10 cellular contexts compared by ENCODE assay signal in the genomic region with DNA sequence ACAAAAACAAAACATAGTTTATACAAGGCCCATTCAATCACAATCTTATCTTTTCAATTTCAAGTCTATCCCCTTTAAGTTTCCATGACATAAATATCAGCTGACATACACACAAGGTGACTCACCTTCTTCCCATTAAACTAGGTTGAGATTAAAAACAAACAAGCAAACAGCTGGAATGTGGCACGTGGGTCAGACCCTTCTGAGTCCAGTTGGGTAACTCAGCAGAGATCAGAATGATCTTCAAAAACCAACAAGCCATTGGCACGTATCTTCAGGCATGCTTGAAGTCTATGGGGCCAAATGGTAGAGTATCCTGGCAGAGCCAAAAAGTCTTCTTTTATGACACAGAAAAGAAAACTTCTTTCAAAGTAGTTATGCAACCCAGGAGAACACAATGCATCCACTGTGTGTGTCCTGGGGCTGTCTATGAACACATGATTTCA.
DNase-seq lines count a peak whose midpoint lies in the region; ATAC-seq, FAIRE-seq and TF ChIP-seq lines count a peak whose summit lies in the region.
"Had no signal": no experiment of that assay in that cellular context is flagged by ENCODE, and none has a peak within 500 bp of the region (broad histone marks: within the 10 kb centered on the region; RNA-seq: fewer than 3 reads in every experiment).

No MANE protein-coding gene starts in this region.

- no peaks in the 10 kb centered on the region for H3K9me3 ChIP-seq in GM23248 (ENCODE audit: low read depth)
- no peaks in the 10 kb centered on the region for H3K9me3 ChIP-seq in heart left ventricle
- H3K9me3 ChIP-seq in sigmoid colon, result no peaks in the 10 kb centered on the region

- TF ChIP-seq CTCF in heart left ventricle (IDR thresholded peaks at IDR 0.05) (no peak), sigmoid colon (IDR thresholded peaks at IDR 0.05) (no peak)

- intact Hi-C loops in heart left ventricle (cut with DNase I) (loop anchor here in 5 of 10 donors (2.0 to 10.0 kb wide), 6 partner anchors 96 to 606 kb away; a partner anchor contains a TSS), sigmoid colon (cut with DNase I) (loop anchor here (5.0 kb wide), 1 partner anchor 96 kb away; no protein-coding TSS in a partner anchor)

- ATAC-seq in heart left ventricle, result peak in 2 of 4 donors; percentile 49 to 54
- ATAC-seq: activated T-cell treated with anti-CD3 and anti-CD28 coated beads, Interleukin-2, amount 50 U/mL, for 4 hours had no signal

- H3K79me2 ChIP-seq in GM23248 (ENCODE audit: insufficient read depth), result no peaks in the 10 kb centered on the region

- peak overlapping the region; percentile 7 for H3K4me2 ChIP-seq in GM23248 (ENCODE audit: unreplicated experiment)

- 5 to 18% methylated on average over 2 of the region's 2 CpGs for WGBS in GM23248 (ENCODE audit: low coverage in 1 of 2, low lambda C conversion rate in 2 of 2, missing lambda C conversion rate in 2 of 2), 2 experiments
- WGBS in heart left ventricle, 4 donors, result 42 to 58% (median 50%) methylated on average over 2 of the region's 2 CpGs
- WGBS in sigmoid colon, 2 donors, result 11 to 56% methylated on average over 2 of the region's 2 CpGs

- H2AFZ ChIP-seq in GM23248, result peak overlapping the region; percentile 24

- H3K27me3 ChIP-seq in GM23248 (replicated peaks; ENCODE audit: insufficient read depth) (no peaks in the 10 kb centered on the region), heart left ventricle (no peaks in the 10 kb centered on the region), sigmoid colon (no peaks in the 10 kb centered on the region)

- DNase-seq in GM23248 (peak; percentile 80), SW480 (ENCODE audit: low spot score) (peak; percentile 8), heart left ventricle (peak in 1 of 5 donors; percentile 41), sigmoid colon (no peak), GM19239 (ENCODE audit: insufficient read length, low spot score) (no peak), COR-L47 (lab: John Stamatoyannopoulos, UW) (no peak), C1 segment of cervical spinal cord (lab: John Stamatoyannopoulos, UW) (no peak), AG08396 (ENCODE audit: low spot score) (no peak)
- DNase-seq: activated T-cell treated with anti-CD3 and anti-CD28 coated beads, Interleukin-2, amount 50 U/mL, for 4 hours; SHP77 treated with DMSO at 0.1 percent for 48 hours had no signal

- TF ChIP-seq POLR2A in heart left ventricle (IDR thresholded peaks at IDR 0.05), result no peak
- no peak for TF ChIP-seq POLR2A in sigmoid colon (IDR thresholded peaks at IDR 0.05)

- no peak for FAIRE-seq in GM19239 (lab: Jason Lieb, UNC)

- no peak for TF ChIP-seq EP300 in sigmoid colon (IDR thresholded peaks at IDR 0.05)

- H3K4me3 ChIP-seq in GM23248, result no peak overlapping the region
- H3K4me3 ChIP-seq in heart left ventricle, result no peak overlapping the region
- H3K4me3 ChIP-seq in sigmoid colon, result no peak overlapping the region

- H3K27ac ChIP-seq in GM23248 (peak overlapping the region; percentile 76), heart left ventricle (peak overlapping the region in 8 of 12 donors; percentile 23 to 78 (median 57)), sigmoid colon (peak overlapping the region; percentile 4 to 81 (median 62))

- in situ Hi-C loops in GM23248 (cut with MboI), result no loop called here

- peak overlapping the region; percentile 6; the same call in 1 of the 2 replicates for H3K9ac ChIP-seq in GM23248

- no peaks in the 10 kb centered on the region for H3K9me2 ChIP-seq in GM23248 (ENCODE audit: insufficient read depth)

- H3K36me3 ChIP-seq in GM23248 (ENCODE audit: low read depth), result no peaks in the 10 kb centered on the region
- H3K36me3 ChIP-seq in heart left ventricle, result no peaks in the 10 kb centered on the region
- H3K36me3 ChIP-seq in sigmoid colon, result no peaks in the 10 kb centered on the region

- peaks cover 59% of the 10 kb centered on the region for H3K4me1 ChIP-seq in GM23248 (ENCODE audit: insufficient read depth)
- H3K4me1 ChIP-seq in heart left ventricle, result peaks cover 0 to 65% (median 39%) of the 10 kb centered on the region in 12 donors
- peaks cover 0 to 60% (median 33%) of the 10 kb centered on the region in 4 donors for H3K4me1 ChIP-seq in sigmoid colon

- H4K20me1 ChIP-seq in GM23248 (ENCODE audit: insufficient read depth), result no peaks in the 10 kb centered on the region

- H3F3A ChIP-seq in GM23248 (ENCODE audit: insufficient read depth), result peaks cover 43% of the 10 kb centered on the region

Comparison
In these comparisons a context has a peak if more than half of its experiments do, and no peak if none do; other contexts are left out.
1. DNase-seq: peak in GM23248 (single experiment) and SW480 (single experiment); none in sigmoid colon (single experiment), GM19239 (single experiment), COR-L47 (single experiment), C1 segment of cervical spinal cord (0 of 14) and AG08396 (single experiment).
2. Peak in every context shown above with its lines, with median percentiles within 50 percentile points of each other: H3K27ac ChIP-seq.